24 cellular contexts compared by ENCODE assay signal in genomic region chr2:231336700-231337099, GRCh38. TPM values are rescaled to one million over a fixed set of nuclear protein-coding genes. Genes with fewer than 3 reads are reported as not detected.
"Had no signal": no experiment of that assay in that cellular context is flagged by ENCODE, and none has a peak within 500 bp of the region (broad histone marks: within the 10 kb centered on the region; RNA-seq: fewer than 3 reads in every experiment).

No MANE protein-coding gene starts in this region.

- H3K27ac ChIP-seq: ascending aorta, left lung, pancreas, psoas muscle, spleen, tibial nerve had no signal

- H3K27me3 ChIP-seq: ascending aorta, heart left ventricle, left lung, pancreas, spleen, tibial nerve had no signal

- H3K4me2 ChIP-seq: SK-N-SH had no signal

- H3K4me3 ChIP-seq: ascending aorta, heart left ventricle, left lung, pancreas, psoas muscle, spleen, tibial nerve had no signal

- DNase-seq: activated CD4-positive, alpha-beta T cell treated with anti-CD3 and anti-CD28 coated beads for 1 hour; activated CD8-positive, alpha-beta T cell treated with anti-CD3 and anti-CD28 coated beads, Interleukin-2, amount 10 ng/mL, durations not matched to agents 7 days and 5 days; activated effector memory CD4-positive, alpha-beta T cell treated with Interleukin-2 at 50 U/mL for 16 hours; activated naive CD4-positive, alpha-beta T cell treated with Interleukin-2 at 50 U/mL for 16 hours; caudate nucleus; effector memory CD4-positive, alpha-beta T cell; erythroblast; hypothalamus; immature natural killer cell; left lung; mammary epithelial cell; midbrain; naive thymus-derived CD4-positive, alpha-beta T cell; nucleus accumbens; pancreas; psoas muscle; SK-N-SH; spleen; stimulated activated naive CD4-positive, alpha-beta T cell; T-helper 17 cell; T1000 had no signal

- H3K9me3 ChIP-seq: ascending aorta, heart left ventricle, left lung, pancreas, psoas muscle, SK-N-SH, spleen, tibial nerve had no signal

- ATAC-seq: activated CD8-positive, alpha-beta T cell treated with anti-CD3 and anti-CD28 coated beads, Interleukin-2, amount 10 ng/mL, durations not matched to agents 7 days and 5 days; left lung; naive thymus-derived CD4-positive, alpha-beta T cell; pancreas; T-helper 17 cell had no signal

- H3K36me3 ChIP-seq: heart left ventricle, pancreas had no signal

- H3K4me1 ChIP-seq: ascending aorta, pancreas, psoas muscle, spleen, tibial nerve had no signal

- H3K9ac ChIP-seq: SK-N-SH had no signal

RNA-seq across cellular contexts. Expression of gene B3GNT7, which starts 58.8 kb away (rescaled TPM):
- polyA plus RNA-seq: naive thymus-derived CD4-positive, alpha-beta T cell had no signal
